In the genomic region with DNA sequence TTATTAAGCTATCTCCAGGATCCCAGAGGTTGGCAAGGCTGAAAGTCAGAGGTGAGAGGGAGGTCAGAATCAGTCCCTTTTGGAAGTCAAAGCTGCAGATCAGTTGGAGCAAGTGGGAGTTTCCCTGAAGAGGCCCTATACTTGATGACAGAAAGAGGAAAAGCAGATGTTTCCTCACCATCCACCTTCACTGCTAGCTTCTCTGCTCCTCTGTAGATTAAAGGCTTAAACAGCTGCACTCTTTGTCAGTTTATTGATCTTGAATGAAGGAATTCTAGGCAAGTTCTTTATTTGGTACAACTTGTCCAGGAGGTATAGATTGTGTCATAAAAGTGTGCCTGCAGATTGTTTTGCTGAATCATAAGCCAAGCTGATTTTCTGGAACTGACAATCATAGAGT, we compare ENCODE assay signal across 17 cellular contexts.
DNase-seq lines count a peak whose midpoint lies in the region; ATAC-seq, FAIRE-seq and TF ChIP-seq lines count a peak whose summit lies in the region.
"Had no signal": no experiment of that assay in that cellular context is flagged by ENCODE, and none has a peak within 500 bp of the region (broad histone marks: within the 10 kb centered on the region; RNA-seq: fewer than 3 reads in every experiment).

No MANE protein-coding gene starts in this region.

- no peak for FAIRE-seq in H1 (lab: Jason Lieb, UNC)
- no peak for FAIRE-seq in urothelium cell line (lab: Jason Lieb, UNC)

- TF ChIP-seq POLR2A in H1 (IDR thresholded peaks at IDR 0.05; ENCODE audit: control extremely low read depth in 1 of 2, low read depth in 2 of 2, low read length in 2 of 2): no peak

- no peak overlapping the region for H4K5ac ChIP-seq in H1 (ENCODE audit: insufficient read length, low read depth, low read length)

- H3K79me2 ChIP-seq in GM23248 (ENCODE audit: insufficient read depth) (no peaks in the 10 kb centered on the region), H1 (ENCODE audit: control insufficient read depth in 1 of 2, insufficient read depth in 2 of 2, low read length in 2 of 2) (no peaks in the 10 kb centered on the region)

- H2BK5ac ChIP-seq in H1 (ENCODE audit: low read depth, low read length): no peak overlapping the region

- H3K4ac ChIP-seq in H1 (replicated peaks; ENCODE audit: insufficient read length, low read depth, low read length): no peak overlapping the region

- POLR2A ChIA-PET in H1 (lab: Charles Lee; ENCODE audit: partially characterized antibody): no interaction called here

- no peak for TF ChIP-seq RAD21 in H1 (IDR thresholded peaks at IDR 0.05 in 1 of 2, conservative IDR thresholded peaks at IDR 0.05 in 1 of 2; ENCODE audit: low read depth in 2 of 2, low read length in 2 of 2)

- H3K9me2 ChIP-seq in GM23248 (ENCODE audit: insufficient read depth): no peaks in the 10 kb centered on the region; the same call in 1 of the 2 replicates

- H3F3A ChIP-seq in GM23248 (ENCODE audit: insufficient read depth): peaks cover 11% of the 10 kb centered on the region

- H3K4me1 ChIP-seq in GM23248 (ENCODE audit: insufficient read depth) (peaks cover 32% of the 10 kb centered on the region), H1 (replicated peaks in 1 of 4; ENCODE audit: control insufficient read depth in 3 of 4, insufficient read depth in 4 of 4, low read length in 3 of 4) (no peaks in the 10 kb centered on the region)
- H3K4me1 ChIP-seq: BE2C had no signal

- CTCF ChIA-PET in H1 (lab: Charles Lee; ENCODE audit: partially characterized antibody): interaction anchor here (0.6 to 7.3 kb wide), 55 partner anchors 8 to 1344 kb away, joined by 3 to 87 read pairs (median 5); no protein-coding TSS in a partner anchor

- no peak overlapping the region for H4K8ac ChIP-seq in H1 (ENCODE audit: extremely low read depth, insufficient read depth, low read length)

- H3K23me2 ChIP-seq in H1 (ENCODE audit: low read depth, low read length): no peaks in the 10 kb centered on the region

- no peak for TF ChIP-seq EP300 in H1 (IDR thresholded peaks at IDR 0.05; ENCODE audit: borderline replicate concordance in 1 of 2, low read depth in 2 of 2, low read length in 2 of 2)

- H3K4me2 ChIP-seq in GM23248 (ENCODE audit: unreplicated experiment): no peak overlapping the region
- H3K4me2 ChIP-seq in H1 (ENCODE audit: insufficient read depth in 1 of 2, low read depth in 2 of 2, low read length in 2 of 2): no peak overlapping the region

- H3K27me3 ChIP-seq in GM23248 (replicated peaks; ENCODE audit: insufficient read depth) (no peaks in the 10 kb centered on the region), H1 (replicated peaks in 1 of 4; ENCODE audit: control insufficient read depth in 3 of 4, extremely low read depth in 1 of 4, insufficient read depth in 3 of 4, low read length in 3 of 4) (no peaks in the 10 kb centered on the region)
- H3K27me3 ChIP-seq: ascending aorta, BE2C, esophagus squamous epithelium had no signal

- no peak overlapping the region for H2BK120ac ChIP-seq in H1 (replicated peaks; ENCODE audit: low read depth, low read length)

- H3K56ac ChIP-seq in H1 (replicated peaks; ENCODE audit: insufficient read length, low read depth, low read length): no peak overlapping the region

- no peak overlapping the region for H3K14ac ChIP-seq in H1 (ENCODE audit: insufficient read length)

- no peak overlapping the region for H2AK5ac ChIP-seq in H1 (ENCODE audit: low read depth, low read length)

- H3K79me1 ChIP-seq in H1 (ENCODE audit: low read depth, low read length): no peaks in the 10 kb centered on the region

- no peak overlapping the region for H4K91ac ChIP-seq in H1 (replicated peaks; ENCODE audit: insufficient read length, low read length)

- H3K9ac ChIP-seq in GM23248: no peak overlapping the region
- no peak overlapping the region for H3K9ac ChIP-seq in H1 (replicated peaks in 1 of 4; ENCODE audit: extremely low read depth in 1 of 4, low read depth in 3 of 4, low read length in 3 of 4)

- H2BK20ac ChIP-seq in H1 (ENCODE audit: low read length): no peak overlapping the region

- no peak overlapping the region for H3K23ac ChIP-seq in H1 (ENCODE audit: insufficient read length)

- H4K20me1 ChIP-seq in GM23248 (ENCODE audit: insufficient read depth): no peaks in the 10 kb centered on the region
- no peaks in the 10 kb centered on the region for H4K20me1 ChIP-seq in H1 (replicated peaks in 1 of 2; ENCODE audit: control insufficient read depth in 1 of 2, insufficient read depth in 2 of 2, low read length in 2 of 2)

- in situ Hi-C loops in GM23248 (cut with MboI): no loop called here

- H3K36me3 ChIP-seq in GM23248 (ENCODE audit: low read depth) (no peaks in the 10 kb centered on the region), H1 (ENCODE audit: control insufficient read depth in 2 of 4, insufficient read depth in 4 of 4, low read length in 3 of 4) (no peaks in the 10 kb centered on the region)
- H3K36me3 ChIP-seq: ascending aorta, BE2C, esophagus squamous epithelium had no signal

- no peak for DNase-seq in GM23248
- DNase-seq in OCI-M1 (lab: John Stamatoyannopoulos, UW): peak; percentile 58
- DNase-seq in H1 (ENCODE audit: low read depth in 1 of 2, low spot score in 2 of 2): no peak
- DNase-seq in lung microvascular endothelial cell (ENCODE audit: low read depth in 2 of 2): peak; percentile 36 to 61
- DNase-seq in D341Med (ENCODE audit: low spot score): no peak
- DNase-seq in urothelium cell line (ENCODE audit: low spot score): no peak
- DNase-seq: activated CD4-positive, CD25-positive, alpha-beta regulatory T cell treated with anti-CD3 and anti-CD28 coated beads, Interleukin-2, amount 50 U/mL, for 72 hours; activated CD8-positive, alpha-beta memory T cell treated with anti-CD3 and anti-CD28 coated beads, Interleukin-2, amount 10 ng/mL, durations not matched to agents 7 days and 5 days; activated gamma-delta T cell; BE2C; DMS153; esophagus squamous epithelium; NCI-H187; NCI-H510A treated with DMSO at 0.1 percent for 48 hours had no signal

- no peak overlapping the region for H2BK15ac ChIP-seq in H1 (ENCODE audit: low read length)

- H2AFZ ChIP-seq in GM23248 (peak overlapping the region; percentile 15), H1 (ENCODE audit: low read length) (peak overlapping the region; percentile 72; the same call in 1 of the 2 replicates)

- no peak for TF ChIP-seq CTCF in H1 (IDR thresholded peaks at IDR 0.05; ENCODE audit: control extremely low read depth in 1 of 3, insufficient read depth in 1 of 3, low read depth in 1 of 3, low read length in 3 of 3)

- no peak for ATAC-seq in GM21717 (IDR thresholded peaks at IDR 0.05; ENCODE audit: unreplicated experiment)
- ATAC-seq: activated CD8-positive, alpha-beta memory T cell treated with anti-CD3 and anti-CD28 coated beads, Interleukin-2, amount 10 ng/mL, durations not matched to agents 7 days and 5 days; naive thymus-derived CD4-positive, alpha-beta T cell had no signal

- no peaks in the 10 kb centered on the region for H3K9me3 ChIP-seq in GM23248 (ENCODE audit: low read depth)
- no peaks in the 10 kb centered on the region for H3K9me3 ChIP-seq in H1 (ENCODE audit: insufficient read depth in 2 of 2, low read depth in 1 of 2, low read length in 1 of 2)
- H3K9me3 ChIP-seq: ascending aorta, BE2C, esophagus squamous epithelium had no signal

- H3K18ac ChIP-seq in H1 (ENCODE audit: extremely low read depth, low read length): no peak overlapping the region

- H3K4me3 ChIP-seq in GM23248: no peak overlapping the region
- H3K4me3 ChIP-seq in H1 (ENCODE audit: extremely low read depth in 1 of 4, insufficient read depth in 2 of 4, low read depth in 3 of 4, low read length in 4 of 4): no peak overlapping the region
- H3K4me3 ChIP-seq: ascending aorta, esophagus squamous epithelium had no signal

- H3K27ac ChIP-seq in GM23248 (no peak overlapping the region), H1 (ENCODE audit: low read depth, low read length) (no peak overlapping the region)
- H3K27ac ChIP-seq: ascending aorta, esophagus squamous epithelium had no signal

- H2BK12ac ChIP-seq in H1 (ENCODE audit: low read depth, low read length): no peak overlapping the region

TF ChIP-seq in H1, 55 proteins besides CTCF, POLR2A, EP300 and RAD21:
- TF ChIP-seq GTF2F1 (IDR thresholded peaks at IDR 0.05; ENCODE audit: borderline replicate concordance, low read depth, low read length) (no peak), SIN3A (conservative IDR thresholded peaks at IDR 0.05 in 1 of 2, IDR thresholded peaks at IDR 0.05 in 1 of 2; ENCODE audit: low read depth in 1 of 2, low read length in 2 of 2) (no peak), KDM1A (IDR thresholded peaks at IDR 0.05; ENCODE audit: borderline replicate concordance, low read length) (no peak), SAP30 (IDR thresholded peaks at IDR 0.05; ENCODE audit: insufficient read depth, insufficient replicate concordance, low read length) (no peak), TCF12 (IDR thresholded peaks at IDR 0.05; ENCODE audit: low read depth, low read length) (no peak), SIRT6 (IDR thresholded peaks at IDR 0.05; ENCODE audit: low read length) (no peak), CREB1 (IDR thresholded peaks at IDR 0.05) (no peak), SRF (IDR thresholded peaks at IDR 0.05; ENCODE audit: low read depth, low read length) (no peak), BRCA1 (IDR thresholded peaks at IDR 0.05; ENCODE audit: low read depth, low read length) (no peak), TAF1 (IDR thresholded peaks at IDR 0.05; ENCODE audit: low read depth, low read length) (no peak), SP4 (IDR thresholded peaks at IDR 0.05; ENCODE audit: low read length) (no peak), ASH2L (IDR thresholded peaks at IDR 0.05; ENCODE audit: low read length) (no peak), KDM5A (IDR thresholded peaks at IDR 0.05; ENCODE audit: low read length) (no peak)
- TF ChIP-seq, protein P1, sequence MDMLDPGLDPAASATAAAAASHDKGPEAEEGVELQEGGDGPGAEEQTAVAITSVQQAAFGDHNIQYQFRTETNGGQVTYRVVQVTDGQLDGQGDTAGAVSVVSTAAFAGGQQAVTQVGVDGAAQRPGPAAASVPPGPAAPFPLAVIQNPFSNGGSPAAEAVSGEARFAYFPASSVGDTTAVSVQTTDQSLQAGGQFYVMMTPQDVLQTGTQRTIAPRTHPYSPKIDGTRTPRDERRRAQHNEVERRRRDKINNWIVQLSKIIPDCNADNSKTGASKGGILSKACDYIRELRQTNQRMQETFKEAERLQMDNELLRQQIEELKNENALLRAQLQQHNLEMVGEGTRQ (IDR thresholded peaks at IDR 0.05; ENCODE audit: low read length): no peak
TF ChIP-seq in H1: peak in this region for 0.

Comparison
In these comparisons a context has a peak if more than half of its experiments do, and no peak if none do; other contexts are left out.
1. DNase-seq: peak in OCI-M1 (single experiment) and lung microvascular endothelial cell (2 of 2); none in GM23248 (single experiment), H1 (0 of 2), D341Med (single experiment) and urothelium cell line (single experiment).